ENCODE assay signal across 18 cellular contexts in genomic region chr16:60166-60565, GRCh38. TPM values are rescaled to one million over a fixed set of nuclear protein-coding genes. Genes with fewer than 3 reads are reported as not detected.
DNase-seq lines count a peak whose midpoint lies in the region; ATAC-seq, FAIRE-seq and TF ChIP-seq lines count a peak whose summit lies in the region.
"Had no signal": no experiment of that assay in that cellular context is flagged by ENCODE, and none has a peak within 500 bp of the region (broad histone marks: within the 10 kb centered on the region; RNA-seq: fewer than 3 reads in every experiment).

No MANE protein-coding gene starts in this region.

- peaks cover 98% of the 10 kb centered on the region for H3K36me3 ChIP-seq in right atrium auricular region
- peaks cover 41% of the 10 kb centered on the region for H3K36me3 ChIP-seq in K562 (ENCODE audit: control insufficient read depth, insufficient read depth, low read length)
- peaks cover 78 to 94% of the 10 kb centered on the region in 2 donors for H3K36me3 ChIP-seq in neuronal stem cell (replicated peaks in 1 of 2; ENCODE audit: control insufficient read depth in 2 of 2, insufficient read depth in 2 of 2, low read length in 2 of 2)
- H3K36me3 ChIP-seq in tibial artery: peaks cover 92 to 99% (median 99%) of the 10 kb centered on the region in 3 donors

- no peaks in the 10 kb centered on the region for H3K79me1 ChIP-seq in neuronal stem cell (ENCODE audit: low read depth, low read length)

- H3K4me1 ChIP-seq in right atrium auricular region: no peaks in the 10 kb centered on the region
- peaks cover 3 to 29% of the 10 kb centered on the region in 2 experiments; a peak in 2 of 5 replicates for H3K4me1 ChIP-seq in K562 (replicated peaks in 1 of 2; ENCODE audit: control insufficient read depth in 2 of 2, insufficient read depth in 2 of 2, low read length in 2 of 2)
- no peaks in the 10 kb centered on the region for H3K4me1 ChIP-seq in neuronal stem cell (ENCODE audit: control insufficient read depth in 2 of 2, insufficient read depth in 1 of 2, low read depth in 1 of 2, low read length in 2 of 2)
- H3K4me1 ChIP-seq in tibial artery: peaks cover 0 to 3% (median 2%) of the 10 kb centered on the region in 4 donors

- no peak overlapping the region for H2BK15ac ChIP-seq in neuronal stem cell (ENCODE audit: low read length)

- no peak overlapping the region for H4K91ac ChIP-seq in neuronal stem cell (ENCODE audit: low read depth, low read length, poor library complexity)

- no peak for TF ChIP-seq RAD21 in K562 (CRISPR knock-in tag; conservative IDR thresholded peaks at IDR 0.05 in 1 of 2, IDR thresholded peaks at IDR 0.05 in 1 of 2)

- H2AFZ ChIP-seq in K562 (ENCODE audit: low read depth, low read length) (no peak overlapping the region), neuronal stem cell (ENCODE audit: low read length) (no peak overlapping the region)
- H2AFZ ChIP-seq: GM23248 had no signal

- no peak for ATAC-seq in Right ventricle myocardium inferior
- ATAC-seq in K562: no peak
- no peak for ATAC-seq in HG03354 (IDR thresholded peaks at IDR 0.05; ENCODE audit: poor library complexity, severe bottlenecking, unreplicated experiment)
- no peak for ATAC-seq in HG02623 (IDR thresholded peaks at IDR 0.05; ENCODE audit: unreplicated experiment)
- ATAC-seq: GM12878, HCT116 had no signal

- H2BK120ac ChIP-seq in neuronal stem cell (ENCODE audit: low read depth, low read length): no peak overlapping the region

- in situ Hi-C loops in K562 (cut with MboI): no loop called here

- no peak overlapping the region for H2BK12ac ChIP-seq in neuronal stem cell (ENCODE audit: low read length)

- H4K20me1 ChIP-seq in K562 (replicated peaks; ENCODE audit: control insufficient read depth, insufficient read depth, low read length): no peaks in the 10 kb centered on the region; the same call in none of the 2 replicates

- H3K9me3 ChIP-seq in right atrium auricular region (no peaks in the 10 kb centered on the region), K562 (replicated peaks; ENCODE audit: control insufficient read depth, insufficient read depth, low read depth, low read length) (no peaks in the 10 kb centered on the region), neuronal stem cell (replicated peaks in 1 of 2; ENCODE audit: control insufficient read depth in 2 of 2, insufficient read depth in 1 of 2, low read depth in 1 of 2, low read length in 2 of 2) (no peaks in the 10 kb centered on the region), tibial artery (no peaks in the 10 kb centered on the region)

- BruUV-seq in K562 (replicated peaks; lab: Mats Ljungman, UMichigan): no TSS peak

- no peak overlapping the region for H3K27ac ChIP-seq in right atrium auricular region
- no peak overlapping the region for H3K27ac ChIP-seq in K562 (ENCODE audit: extremely low read depth, low read depth, low read length)
- H3K27ac ChIP-seq in neuronal stem cell (replicated peaks; ENCODE audit: low read length): no peak overlapping the region
- H3K27ac ChIP-seq in tibial artery: no peak overlapping the region
- H3K27ac ChIP-seq: GM23248 had no signal

- no peak overlapping the region for H3K9ac ChIP-seq in K562 (ENCODE audit: insufficient read depth in 1 of 2, low read depth in 2 of 2, low read length in 2 of 2)
- no peak overlapping the region for H3K9ac ChIP-seq in neuronal stem cell (ENCODE audit: low read depth, low read length, poor library complexity)
- H3K9ac ChIP-seq: GM23248 had no signal

- no peak for FAIRE-seq in K562 (lab: Jason Lieb, UNC)
- FAIRE-seq: GM12878, GM18507, H54 had no signal

- CTCF ChIA-PET in K562 (lab: Yijun Ruan, JAX; ENCODE audit: low intra/inter-chr PET ratio): no interaction called here

- no peak overlapping the region for H3K4ac ChIP-seq in neuronal stem cell (ENCODE audit: low read length)

- no peak overlapping the region for H2AK5ac ChIP-seq in neuronal stem cell (ENCODE audit: low read depth, low read length)

- 68% methylated on average over 6 of the region's 11 CpGs for WGBS in K562 (ENCODE audit: insufficient coverage, low coverage, missing lambda C conversion rate)
- no CpG with 5 or more reads among the region's 11 CpGs for WGBS in neuronal stem cell (ENCODE audit: extremely low coverage in 2 of 2, insufficient read length in 2 of 2, insufficient replicate concordance in 1 of 2), 2 donors

- H3K14ac ChIP-seq in neuronal stem cell (ENCODE audit: low read length): no peak overlapping the region

- intact Hi-C loops in Right ventricle myocardium inferior (cut with DNase I): no loop called here
- intact Hi-C loops in K562 (cut with micrococcal nuclease): no loop called here
- intact Hi-C loops in tibial artery (cut with DNase I; ENCODE audit: low total_unique reads): no loop called here

- H3K18ac ChIP-seq in neuronal stem cell (ENCODE audit: low read length): no peak overlapping the region

- POLR2A ChIA-PET in K562 (lab: Yijun Ruan, JAX): interaction anchor here (0.6 to 2.1 kb wide), 2 partner anchors 11 to 297 kb away, joined by 3 to 18 read pairs; partner anchors contain the start of gene RHBDF1

- no peak overlapping the region for H3K4me2 ChIP-seq in K562 (ENCODE audit: insufficient read depth, low read length)
- no peak overlapping the region for H3K4me2 ChIP-seq in neuronal stem cell (ENCODE audit: insufficient read depth, low read length, poor library complexity, severe bottlenecking)

- DNase-seq in Right ventricle myocardium inferior (ENCODE audit: missing footprints) (peak; percentile 53), right atrium auricular region (ENCODE audit: low spot score) (no peak), K562 (ENCODE audit: extremely low read depth in 1 of 4, low spot score in 3 of 4) (no peak), neuronal stem cell (ENCODE audit: low spot score) (no peak), tibial artery (peak; percentile 19 to 68), Kasumi-1 (lab: John Stamatoyannopoulos, UW) (no peak)
- DNase-seq: 8988T; ACHN; Calu3; CD4-positive, alpha-beta T cell; DMS 273 treated with DMSO at 0.1 percent for 48 hours; GM23248 had no signal

- no peak for TF ChIP-seq POLR2A in K562 (conservative IDR thresholded peaks at IDR 0.05)

- no peak overlapping the region for H4K8ac ChIP-seq in neuronal stem cell (ENCODE audit: low read depth, low read length)

- no peak for TF ChIP-seq EP300 in K562 (IDR thresholded peaks at IDR 0.05; ENCODE audit: low read length)

- H3K79me2 ChIP-seq in K562 (ENCODE audit: control insufficient read depth, insufficient read depth, low read length): peaks cover 8% of the 10 kb centered on the region

- H3K27me3 ChIP-seq in right atrium auricular region: no peaks in the 10 kb centered on the region
- no peaks in the 10 kb centered on the region for H3K27me3 ChIP-seq in K562 (ENCODE audit: control insufficient read depth in 2 of 2, insufficient read depth in 2 of 2, low read length in 2 of 2)
- H3K27me3 ChIP-seq in neuronal stem cell (ENCODE audit: control insufficient read depth in 3 of 3, insufficient read depth in 3 of 3, low read depth in 1 of 3, low read length in 3 of 3): no peaks in the 10 kb centered on the region
- no peaks in the 10 kb centered on the region for H3K27me3 ChIP-seq in tibial artery

- TF ChIP-seq CTCF in right atrium auricular region (IDR thresholded peaks at IDR 0.05) (no peak), K562 (IDR thresholded peaks at IDR 0.05 in 2 of 3, conservative IDR thresholded peaks at IDR 0.05 in 1 of 3; ENCODE audit: insufficient read depth in 2 of 3, low read depth in 1 of 3, low read length in 3 of 3) (no peak), tibial artery (IDR thresholded peaks at IDR 0.05) (no peak)

- H3K23ac ChIP-seq in neuronal stem cell (ENCODE audit: low read depth, low read length, poor library complexity): peak overlapping the region; percentile 9

- no peak overlapping the region for H2BK5ac ChIP-seq in neuronal stem cell (ENCODE audit: low read length)

- peaks cover 2% of the 10 kb centered on the region for H3K9me1 ChIP-seq in K562 (ENCODE audit: control insufficient read depth, insufficient read depth, low read length)

- H3K4me3 ChIP-seq in right atrium auricular region (no peak overlapping the region), K562 (no peak overlapping the region), neuronal stem cell (ENCODE audit: low read length in 2 of 2) (peak overlapping the region in 1 of 2 donors; percentile 25), tibial artery (no peak overlapping the region)
- H3K4me3 ChIP-seq: GM12878, GM23248 had no signal

RNA-seq across cellular contexts. Expression of gene SNRNP25, which starts 6.5 kb away (rescaled TPM):
- total RNA-seq in Right ventricle myocardium inferior: 80.7 TPM
- total RNA-seq in right atrium auricular region: 10 to 100 TPM; 47.1 to 78.3 TPM
- 58.7 and 108 TPM in 2 replicates for total RNA-seq in K562 (2011; cell fraction: chromatin; rRNA removed; ENCODE audit: low replicate concordance)
- 59.2 and 64.4 TPM in 2 replicates for total RNA-seq in K562 (2011; cell fraction: nucleolus; rRNA removed)
- total RNA-seq in K562 (2011; cell fraction: nucleoplasm; rRNA removed): 61.2 and 70.4 TPM in 2 replicates
- total RNA-seq in K562 (2014; rRNA removed): 176 and 178 TPM in 2 replicates
- 78.8 and 107 TPM in 2 replicates for total RNA-seq in K562 (2014; rRNA removed; fragmentation: Illumina TruSeq; extraction: Trizol)
- 106 and 108 TPM in 2 replicates for total RNA-seq in K562 (2015; rRNA removed; fragmentation: Illumina TruSeq; extraction: Trizol)
- total RNA-seq in K562 (2021): 123 and 124 TPM in 2 replicates
- 116 and 117 TPM in 2 replicates for polyA plus RNA-seq in K562 (2011; rRNA removed)
- 102 and 106 TPM in 2 replicates for polyA plus RNA-seq in K562 (2011; cell fraction: cytosol; rRNA removed)
- 107 and 113 TPM in 2 replicates for polyA plus RNA-seq in K562 (2011; cell fraction: nucleus; rRNA removed)
- 70.9 and 149 TPM in 2 replicates for polyA plus RNA-seq in K562 (2012)
- polyA plus RNA-seq in K562 (2014; fragmentation: Illumina TruSeq; extraction: Trizol): 103 and 132 TPM in 2 replicates
- polyA plus RNA-seq in K562 (2014; fragmentation: Nextera tagmentation; extraction: Ambion mirVana): 10 to 100 TPM; 59.0 to 61.5 TPM
- polyA plus RNA-seq in K562 (2014; rRNA removed): 122 and 154 TPM in 2 replicates
- polyA minus RNA-seq in K562 (2011; rRNA and poly(A)+ RNA removed): 48.3 and 52.8 TPM in 2 replicates
- 20.9 and 31.3 TPM in 2 replicates for polyA minus RNA-seq in K562 (2011; cell fraction: cytosol; rRNA and poly(A)+ RNA removed)
- polyA minus RNA-seq in K562 (2011; cell fraction: nucleus; rRNA and poly(A)+ RNA removed): 18.3 and 31.3 TPM in 2 replicates
- polyA plus RNA-seq in neuronal stem cell (2013, experiment 1 of 2): 41.3 TPM
- polyA plus RNA-seq in neuronal stem cell (2013, experiment 2 of 2): 39.6 TPM

RNA-seq across cellular contexts. Expression of gene POLR3K, which starts 6.8 kb away (rescaled TPM):
- 11.3 TPM for total RNA-seq in Right ventricle myocardium inferior
- total RNA-seq in right atrium auricular region: 1 to 10 TPM; 4.0 TPM
- 53.1 and 79.0 TPM in 2 replicates for total RNA-seq in K562 (2011; cell fraction: chromatin; rRNA removed; ENCODE audit: low replicate concordance)
- total RNA-seq in K562 (2011; cell fraction: nucleolus; rRNA removed): 47.2 and 48.0 TPM in 2 replicates
- total RNA-seq in K562 (2011; cell fraction: nucleoplasm; rRNA removed): 66.1 and 91.1 TPM in 2 replicates
- total RNA-seq in K562 (2014; rRNA removed): 62.7 and 65.7 TPM in 2 replicates
- total RNA-seq in K562 (2014; rRNA removed; fragmentation: Illumina TruSeq; extraction: Trizol): 46.3 and 53.5 TPM in 2 replicates
- total RNA-seq in K562 (2015; rRNA removed; fragmentation: Illumina TruSeq; extraction: Trizol): 42.1 and 43.7 TPM in 2 replicates
- total RNA-seq in K562 (2021): 86.7 and 90.9 TPM in 2 replicates
- 86.0 and 95.2 TPM in 2 replicates for polyA plus RNA-seq in K562 (2011; rRNA removed)
- 138 TPM in 2 replicates for polyA plus RNA-seq in K562 (2011; cell fraction: cytosol; rRNA removed)
- polyA plus RNA-seq in K562 (2011; cell fraction: nucleus; rRNA removed): 48.9 and 51.4 TPM in 2 replicates
- polyA plus RNA-seq in K562 (2012): 55.3 and 115 TPM in 2 replicates
- 68.2 and 81.3 TPM in 2 replicates for polyA plus RNA-seq in K562 (2014; fragmentation: Illumina TruSeq; extraction: Trizol)
- polyA plus RNA-seq in K562 (2014; fragmentation: Nextera tagmentation; extraction: Ambion mirVana): 100 to 1,000 TPM; 304 to 315 TPM
- polyA plus RNA-seq in K562 (2014; rRNA removed): 120 and 135 TPM in 2 replicates
- 81.3 and 98.4 TPM in 2 replicates for polyA minus RNA-seq in K562 (2011; rRNA and poly(A)+ RNA removed)
- 37.8 and 43.4 TPM in 2 replicates for polyA minus RNA-seq in K562 (2011; cell fraction: cytosol; rRNA and poly(A)+ RNA removed)
- 17.2 and 28.0 TPM in 2 replicates for polyA minus RNA-seq in K562 (2011; cell fraction: nucleus; rRNA and poly(A)+ RNA removed)
- 26.4 TPM for polyA plus RNA-seq in neuronal stem cell (2013, experiment 1 of 2)
- 26.4 TPM for polyA plus RNA-seq in neuronal stem cell (2013, experiment 2 of 2)

RNA-seq across cellular contexts. Expression of gene RHBDF1, which starts 12.3 kb away (rescaled TPM):
- total RNA-seq in Right ventricle myocardium inferior (24.5 TPM), right atrium auricular region (10 to 100 TPM; 12.0 to 25.4 TPM), K562 (2014; rRNA removed) (4.5 and 5.9 TPM in 2 replicates), K562 (2014; rRNA removed; fragmentation: Illumina TruSeq; extraction: Trizol) (1.2 and 1.3 TPM in 2 replicates), K562 (2015; rRNA removed; fragmentation: Illumina TruSeq; extraction: Trizol) (1.2 and 1.6 TPM in 2 replicates), K562 (2021) (6.9 and 7.1 TPM in 2 replicates)
- total RNA-seq in K562 (2011; cell fraction: chromatin; rRNA removed; ENCODE audit: low replicate concordance): 63.2 and 128 TPM in 2 replicates
- total RNA-seq in K562 (2011; cell fraction: nucleolus; rRNA removed): 70.9 and 80.0 TPM in 2 replicates
- total RNA-seq in K562 (2011; cell fraction: nucleoplasm; rRNA removed): 60.5 TPM in 2 replicates
- polyA plus RNA-seq in K562 (2011; rRNA removed) (8.2 and 20.0 TPM in 2 replicates), K562 (2014; fragmentation: Illumina TruSeq; extraction: Trizol) (4.2 and 5.5 TPM in 2 replicates), K562 (2014; fragmentation: Nextera tagmentation; extraction: Ambion mirVana) (1 to 10 TPM; 1.0 to 2.0 TPM), K562 (2014; rRNA removed) (6.0 and 6.9 TPM in 2 replicates)
- polyA plus RNA-seq in K562 (2011; cell fraction: cytosol; rRNA removed): 9.3 and 10.9 TPM in 2 replicates
- 210 and 244 TPM in 2 replicates for polyA plus RNA-seq in K562 (2011; cell fraction: nucleus; rRNA removed)
- polyA plus RNA-seq in K562 (2012): 3.0 and 13.0 TPM in 2 replicates
- 2.7 and 4.6 TPM in 2 replicates for polyA minus RNA-seq in K562 (2011; rRNA and poly(A)+ RNA removed)
- polyA minus RNA-seq in K562 (2011; cell fraction: cytosol; rRNA and poly(A)+ RNA removed): 3.7 and 10.0 TPM in 2 replicates
- 15.8 and 22.8 TPM in 2 replicates for polyA minus RNA-seq in K562 (2011; cell fraction: nucleus; rRNA and poly(A)+ RNA removed)
- 30.6 TPM for polyA plus RNA-seq in neuronal stem cell (2013, experiment 1 of 2)
- polyA plus RNA-seq in neuronal stem cell (2013, experiment 2 of 2): 27.2 TPM

RNA-seq across cellular contexts. Expression of gene MPG, which starts 17.9 kb away (rescaled TPM):
- 37.2 TPM for total RNA-seq in Right ventricle myocardium inferior
- total RNA-seq in right atrium auricular region: 10 to 100 TPM; 47.7 to 84.0 TPM
- total RNA-seq in K562 (2011; cell fraction: chromatin; rRNA removed; ENCODE audit: low replicate concordance): 6.3 and 35.1 TPM in 2 replicates
- 52.2 and 54.0 TPM in 2 replicates for total RNA-seq in K562 (2011; cell fraction: nucleolus; rRNA removed)
- 26.0 and 30.7 TPM in 2 replicates for total RNA-seq in K562 (2011; cell fraction: nucleoplasm; rRNA removed)
- total RNA-seq in K562 (2014; rRNA removed): 192 and 226 TPM in 2 replicates
- 5.0 and 6.1 TPM in 2 replicates for total RNA-seq in K562 (2014; rRNA removed; fragmentation: Illumina TruSeq; extraction: Trizol)
- total RNA-seq in K562 (2015; rRNA removed; fragmentation: Illumina TruSeq; extraction: Trizol): 47.1 and 52.8 TPM in 2 replicates
- total RNA-seq in K562 (2021): 80.1 and 81.9 TPM in 2 replicates
- polyA plus RNA-seq in K562 (2011; rRNA removed): 36.2 and 52.2 TPM in 2 replicates
- polyA plus RNA-seq in K562 (2011; cell fraction: cytosol; rRNA removed): 102 and 222 TPM in 2 replicates
- 38.8 and 51.3 TPM in 2 replicates for polyA plus RNA-seq in K562 (2011; cell fraction: nucleus; rRNA removed)
- polyA plus RNA-seq in K562 (2012): 46.7 and 91.8 TPM in 2 replicates
- polyA plus RNA-seq in K562 (2014; fragmentation: Illumina TruSeq; extraction: Trizol): 21.1 and 55.2 TPM in 2 replicates
- polyA plus RNA-seq in K562 (2014; fragmentation: Nextera tagmentation; extraction: Ambion mirVana): 1 to 10 TPM in 1 of 2 experiments, under 1 TPM in 1; 0.42 to 2.2 TPM
- polyA plus RNA-seq in K562 (2014; rRNA removed): 138 and 214 TPM in 2 replicates
- polyA minus RNA-seq in K562 (2011; rRNA and poly(A)+ RNA removed): 5.7 and 7.4 TPM in 2 replicates
- polyA minus RNA-seq in K562 (2011; cell fraction: cytosol; rRNA and poly(A)+ RNA removed): 34.4 and 54.7 TPM in 2 replicates
- 15.9 and 16.8 TPM in 2 replicates for polyA minus RNA-seq in K562 (2011; cell fraction: nucleus; rRNA and poly(A)+ RNA removed)
- 53.1 TPM for polyA plus RNA-seq in neuronal stem cell (2013, experiment 1 of 2)
- polyA plus RNA-seq in neuronal stem cell (2013, experiment 2 of 2): 52.7 TPM

Comparison
In these comparisons a context has a peak if more than half of its experiments do, and no peak if none do; other contexts are left out.
1. DNase-seq: peak in Right ventricle myocardium inferior (single experiment) and tibial artery (2 of 2); none in right atrium auricular region (single experiment), K562 (0 of 4), neuronal stem cell (single experiment) and Kasumi-1 (0 of 2).